8 cellular contexts compared by ENCODE assay signal in genomic region chr19:37655689-37656491, GRCh38. TPM values are rescaled to one million over a fixed set of nuclear protein-coding genes. Genes with fewer than 3 reads are reported as not detected.
DNase-seq lines count a peak whose midpoint lies in the region; ATAC-seq and TF ChIP-seq lines count a peak whose summit lies in the region.

No MANE protein-coding gene starts in this region.

- H3K4me2 ChIP-seq in PC-3 (ENCODE audit: low read length) = peak overlapping the region; percentile 67

- H3K36me3 ChIP-seq in PC-3 (ENCODE audit: low read depth, low read length) = peaks cover 10% of the 10 kb centered on the region

- TSS peak; percentile 49 for BruUV-seq in PC-3 (replicated peaks; lab: Mats Ljungman, UMichigan)

- DNase-seq in CD1c-positive myeloid dendritic cell (ENCODE audit: extremely low spot score) (peak; percentile 83), PC-3 (peak; percentile 61), fibroblast of peridontal ligament (ENCODE audit: extremely low read depth) (peak; percentile 70)
- DNase-seq in natural killer cell treated with Interleukin-12 subunit alpha and Interleukin-12 subunit beta and Interleukin-15 and Interleukin-18, amount 100 ng/mL, for 72 hours (ENCODE audit: low spot score) = peak; percentile 87
- DNase-seq in stimulated activated naive CD4-positive, alpha-beta T cell treated with Interleukin-2 at 50 U/mL for 16 hours (lab: John Stamatoyannopoulos, UW) = peak; percentile 84

- peaks cover 4% of the 10 kb centered on the region for H3K9me3 Mint-ChIP-seq in activated T-helper 17 cell treated with anti-CD3 and anti-CD28 coated beads, Interleukin-2, amount 50 U/mL, for 72 hours
- peaks cover 3% of the 10 kb centered on the region for H3K9me3 Mint-ChIP-seq in natural killer cell treated with Interleukin-12 subunit alpha and Interleukin-12 subunit beta and Interleukin-15 and Interleukin-18, amount 100 ng/mL, for 72 hours

- peak overlapping the region; percentile 98 for H3K27ac Mint-ChIP-seq in activated T-helper 17 cell treated with anti-CD3 and anti-CD28 coated beads, Interleukin-2, amount 50 U/mL, for 72 hours
- peak overlapping the region; percentile 65 to 84 for H3K27ac Mint-ChIP-seq in natural killer cell treated with Interleukin-12 subunit alpha and Interleukin-12 subunit beta and Interleukin-15 and Interleukin-18, amount 100 ng/mL, for 72 hours

- H3K79me2 ChIP-seq in PC-3 (ENCODE audit: low read length) = peaks cover 29% of the 10 kb centered on the region

- peak overlapping the region; percentile 79 for H3K9ac ChIP-seq in PC-3 (ENCODE audit: low read length)

- ATAC-seq in GM19397 (IDR thresholded peaks at IDR 0.05; ENCODE audit: unreplicated experiment) = peak; percentile 66
- ATAC-seq in HG03571 (IDR thresholded peaks at IDR 0.05; ENCODE audit: unreplicated experiment) = peak; percentile 38
- peak; percentile 64 for ATAC-seq in PC-3
- peak; percentile 83 for ATAC-seq in activated T-helper 17 cell treated with anti-CD3 and anti-CD28 coated beads, Interleukin-2, amount 50 U/mL, for 72 hours (replicated peaks)
- peak; percentile 81 to 90 for ATAC-seq in natural killer cell treated with Interleukin-12 subunit alpha and Interleukin-12 subunit beta and Interleukin-15 and Interleukin-18, amount 100 ng/mL, for 72 hours

- intact Hi-C loops in PC-3 (cut with micrococcal nuclease) = no loop called here

- peaks cover 16% of the 10 kb centered on the region for H3K36me3 Mint-ChIP-seq in activated T-helper 17 cell treated with anti-CD3 and anti-CD28 coated beads, Interleukin-2, amount 50 U/mL, for 72 hours (ENCODE audit: low read depth)
- peaks cover 26% of the 10 kb centered on the region for H3K36me3 Mint-ChIP-seq in natural killer cell treated with Interleukin-12 subunit alpha and Interleukin-12 subunit beta and Interleukin-15 and Interleukin-18, amount 100 ng/mL, for 72 hours

- H4K20me1 ChIP-seq in PC-3 (ENCODE audit: low read length) = no peaks in the 10 kb centered on the region

- H3F3A ChIP-seq in PC-3 (ENCODE audit: low read length, unreplicated experiment) = no peaks in the 10 kb centered on the region

- TF ChIP-seq CTCF in PC-3 (conservative IDR thresholded peaks at IDR 0.05; ENCODE audit: low read depth, low read length) = no peak

- no peaks in the 10 kb centered on the region for H3K27me3 Mint-ChIP-seq in activated T-helper 17 cell treated with anti-CD3 and anti-CD28 coated beads, Interleukin-2, amount 50 U/mL, for 72 hours
- no peaks in the 10 kb centered on the region for H3K27me3 Mint-ChIP-seq in natural killer cell treated with Interleukin-12 subunit alpha and Interleukin-12 subunit beta and Interleukin-15 and Interleukin-18, amount 100 ng/mL, for 72 hours

- peak overlapping the region; percentile 83 for H3K4me3 ChIP-seq in PC-3 (ENCODE audit: low read length)

- no peaks in the 10 kb centered on the region for H3K9me2 ChIP-seq in PC-3 (replicated peaks; ENCODE audit: low read length)

- CTCF ChIA-PET in PC-3 (lab: Charles Lee) = no interaction called here

- no peaks in the 10 kb centered on the region for H3K27me3 ChIP-seq in PC-3 (ENCODE audit: low read length)

- POLR2A ChIA-PET in PC-3 (lab: Charles Lee; ENCODE audit: unreplicated experiment) = no interaction called here

- peaks cover 24% of the 10 kb centered on the region for H3K4me1 Mint-ChIP-seq in activated T-helper 17 cell treated with anti-CD3 and anti-CD28 coated beads, Interleukin-2, amount 50 U/mL, for 72 hours
- H3K4me1 Mint-ChIP-seq in natural killer cell treated with Interleukin-12 subunit alpha and Interleukin-12 subunit beta and Interleukin-15 and Interleukin-18, amount 100 ng/mL, for 72 hours (ENCODE audit: low read depth in 2 of 2) = peaks cover 26 to 35% of the 10 kb centered on the region in 2 donors

- peak overlapping the region; percentile 91 for H2AFZ ChIP-seq in PC-3 (ENCODE audit: low read length)

- peaks cover 12% of the 10 kb centered on the region; the same call in 1 of the 2 replicates for H3K9me3 ChIP-seq in PC-3 (ENCODE audit: low read length)

- peaks cover 8% of the 10 kb centered on the region; the same call in 1 of the 2 replicates for H3K4me1 ChIP-seq in PC-3 (ENCODE audit: insufficient read depth, low read length)

- H3K4me3 Mint-ChIP-seq in activated T-helper 17 cell treated with anti-CD3 and anti-CD28 coated beads, Interleukin-2, amount 50 U/mL, for 72 hours = peak overlapping the region; percentile 88
- peak overlapping the region; percentile 88 for H3K4me3 Mint-ChIP-seq in natural killer cell treated with Interleukin-12 subunit alpha and Interleukin-12 subunit beta and Interleukin-15 and Interleukin-18, amount 100 ng/mL, for 72 hours

- H3K27ac ChIP-seq in PC-3 (ENCODE audit: low read length) = no peak overlapping the region; the same call in 1 of the 2 replicates

RNA-seq across cellular contexts. Expression of gene ZFP30, which starts 0.6 kb away (rescaled TPM):
- 5.0 and 5.3 TPM in 2 replicates for total RNA-seq in PC-3 (2014; rRNA removed)
- total RNA-seq in activated T-helper 17 cell treated with anti-CD3 and anti-CD28 coated beads, Interleukin-2, amount 50 U/mL, for 72 hours = 10 to 100 TPM in 1 of 2 donors, 1 to 10 TPM in 1; 5.1 to 14.5 TPM
- total RNA-seq in natural killer cell treated with Interleukin-12 subunit alpha and Interleukin-12 subunit beta and Interleukin-15 and Interleukin-18, amount 100 ng/mL, for 72 hours = 10 to 100 TPM in 1 of 2 donors, 1 to 10 TPM in 1; 9.7 to 16.1 TPM
